10 cellular contexts compared by ENCODE assay signal in the genomic region with DNA sequence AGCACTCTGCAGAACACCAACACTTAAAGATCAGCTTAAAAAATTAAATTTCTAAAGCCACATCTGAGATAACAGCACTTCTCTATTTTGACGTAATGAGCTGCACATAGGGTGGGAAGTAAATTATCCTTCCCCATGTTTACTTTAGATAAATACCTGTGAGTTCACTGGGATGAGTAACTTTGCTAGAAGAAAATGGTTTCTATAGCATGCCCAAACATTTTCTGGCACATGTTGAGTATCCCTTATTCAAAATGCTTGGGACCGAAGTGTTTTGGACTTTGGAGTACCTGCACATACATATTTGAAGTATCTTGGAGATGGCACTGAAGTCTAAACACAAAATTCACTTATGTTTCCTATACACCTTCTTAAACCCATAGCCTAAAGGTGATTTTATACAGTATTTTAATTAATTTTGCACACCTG. TPM values are rescaled to one million over a fixed set of nuclear protein-coding genes. Genes with fewer than 3 reads are reported as not detected.
DNase-seq lines count a peak whose midpoint lies in the region; ATAC-seq, FAIRE-seq and TF ChIP-seq lines count a peak whose summit lies in the region.
"Had no signal": no experiment of that assay in that cellular context is flagged by ENCODE, and none has a peak within 500 bp of the region (broad histone marks: within the 10 kb centered on the region; RNA-seq: fewer than 3 reads in every experiment).

No MANE protein-coding gene starts in this region.

- peaks cover 93% of the 10 kb centered on the region for H3K36me3 Mint-ChIP-seq in Calu3 (ENCODE audit: insufficient read depth, unreplicated experiment)

- H3K27me3 ChIP-seq in RWPE2 (ENCODE audit: insufficient read depth, poor library complexity, severe bottlenecking) = no peaks in the 10 kb centered on the region
- H3K27me3 ChIP-seq in psoas muscle (ENCODE audit: insufficient read depth in 3 of 3, low read length in 2 of 3) = no peaks in the 10 kb centered on the region
- H3K27me3 ChIP-seq: SJSA1 had no signal

- peak overlapping the region; percentile 24 for H3K4me3 Mint-ChIP-seq in Calu3 (ENCODE audit: low read depth, unreplicated experiment)

- BruUV-seq in Calu3 (replicated peaks; lab: Mats Ljungman, UMichigan) = no TSS peak

- H3K27me3 Mint-ChIP-seq in Calu3 (ENCODE audit: unreplicated experiment) = no peaks in the 10 kb centered on the region

- H3K4me1 ChIP-seq in RWPE2 (ENCODE audit: insufficient read depth, poor library complexity, severe bottlenecking) (peaks cover 73% of the 10 kb centered on the region), psoas muscle (peaks cover 90% of the 10 kb centered on the region)

- ATAC-seq in RWPE2 (ENCODE audit: low read depth) = peak; percentile 17; the same call in 1 of the 3 replicates
- ATAC-seq in psoas muscle = no peak
- no peak for ATAC-seq in GM18870 (IDR thresholded peaks at IDR 0.05; ENCODE audit: unreplicated experiment)

- H3K27ac Mint-ChIP-seq in Calu3 (ENCODE audit: unreplicated experiment) = peak overlapping the region; percentile 50

- FAIRE-seq in frontal cortex (lab: Jason Lieb, UNC) = no peak

- H3K4me1 Mint-ChIP-seq in Calu3 (ENCODE audit: low read depth, unreplicated experiment) = peaks cover 16% of the 10 kb centered on the region

- H3K27ac ChIP-seq in RWPE2 (ENCODE audit: poor library complexity, severe bottlenecking) (peak overlapping the region; percentile 96), epithelial cell of prostate (peak overlapping the region; percentile 98), psoas muscle (peak overlapping the region; percentile 99)
- H3K27ac ChIP-seq: SJSA1 had no signal

- 51 to 70% (median 54%) methylated on average over 2 of the region's 2 CpGs for WGBS in psoas muscle, 3 donors

- CTCF ChIA-PET in Calu3 (lab: Charles Lee) = no interaction called here

- H3K4me3 ChIP-seq in RWPE2 (ENCODE audit: severe bottlenecking) (no peak overlapping the region), psoas muscle (peak overlapping the region; percentile 94)
- H3K4me3 ChIP-seq: SJSA1 had no signal

- H3K9me3 ChIP-seq in RWPE2 (ENCODE audit: severe bottlenecking) (no peaks in the 10 kb centered on the region), psoas muscle (no peaks in the 10 kb centered on the region)
- H3K9me3 ChIP-seq: SJSA1 had no signal

- intact Hi-C loops in Calu3 (cut with micrococcal nuclease; ENCODE audit: unreplicated experiment) (loop anchor here (5.0 kb wide), 3 partner anchors 66 to 296 kb away; no protein-coding TSS in a partner anchor), psoas muscle (cut with DNase I) (no loop called here)

- H3K9me3 Mint-ChIP-seq in Calu3 (ENCODE audit: low read depth, unreplicated experiment) = no peaks in the 10 kb centered on the region

- DNase-seq in Calu3 = no peak
- no peak for DNase-seq in RWPE2 (ENCODE audit: low spot score)
- DNase-seq in epithelial cell of prostate (ENCODE audit: low read depth, low spot score) = no peak
- no peak for DNase-seq in psoas muscle
- no peak for DNase-seq in COR-L47 (lab: John Stamatoyannopoulos, UW)
- no peak for DNase-seq in frontal cortex (ENCODE audit: low spot score in 2 of 2)
- DNase-seq in OCI-M2 (lab: John Stamatoyannopoulos, UW; ENCODE audit: unreplicated experiment) = no peak
- DNase-seq: NCI-H1092 had no signal

- TF ChIP-seq CTCF in Calu3 (IDR thresholded peaks at IDR 0.05; ENCODE audit: unreplicated experiment) = no peak
- no peak for TF ChIP-seq CTCF in RWPE2 (IDR thresholded peaks at IDR 0.05; ENCODE audit: poor library complexity, severe bottlenecking)
- TF ChIP-seq CTCF in psoas muscle (IDR thresholded peaks at IDR 0.05) = no peak

- H3K36me3 ChIP-seq in RWPE2 (ENCODE audit: low read depth) (peaks cover 100% of the 10 kb centered on the region), psoas muscle (ENCODE audit: insufficient read depth in 1 of 2, low read depth in 1 of 2) (peaks cover 29 to 100% of the 10 kb centered on the region in 2 donors)

RNA-seq across cellular contexts. Expression of a gene that starts 6.6 kb away (rescaled TPM):
- 142 and 170 TPM in 2 replicates for total RNA-seq in Calu3 (2022)
- 100 to 1,000 TPM; 287 to 428 (median 331) TPM for total RNA-seq in psoas muscle
- polyA plus RNA-seq in psoas muscle = 100 to 1,000 TPM in 2 of 3 donors, 10 to 100 TPM in 1; 35.8 to 317 (median 180) TPM
- total RNA-seq in frontal cortex = 252 TPM
